Comparison of ENCODE assay signal across 8 cellular contexts in genomic region chr15:40124807-40125285, GRCh38. TPM values are rescaled to one million over a fixed set of nuclear protein-coding genes. Genes with fewer than 3 reads are reported as not detected.
DNase-seq lines count a peak whose midpoint lies in the region; ATAC-seq, FAIRE-seq and TF ChIP-seq lines count a peak whose summit lies in the region.
"Not testable (repeated sequence)": the region's sequence is repeated elsewhere in the genome, so short reads cannot be mapped to it uniquely, and the experiment has no call there.

No MANE protein-coding gene starts in this region.

- ATAC-seq in mucosa of descending colon: peak; percentile 81

- H3K4me3 Mint-ChIP-seq in MCF 10A (ENCODE audit: unreplicated experiment): not testable (repeated sequence)

- H3K4me1 ChIP-seq in HUES48 (ENCODE audit: control insufficient read depth, insufficient read depth, low read length): peaks cover 23% of the 10 kb centered on the region
- H3K4me1 ChIP-seq in iPS-20b (ENCODE audit: insufficient read depth, low read length); mucosa of descending colon (ENCODE audit: low read depth): not testable (repeated sequence)

- H3K27ac ChIP-seq in HUES48 (ENCODE audit: low read depth, low read length) (peak overlapping the region; percentile 51), VCaP (peak overlapping the region; percentile 11; the same call in 1 of the 2 replicates)
- not testable (repeated sequence) for H3K27ac ChIP-seq in iPS-20b (ENCODE audit: low read length)

- peak; percentile 7 for DNase-seq in DMS79 treated with DMSO at 0.1 percent for 48 hours (lab: John Stamatoyannopoulos, UW)
- DNase-seq in NCI-H345 (lab: John Stamatoyannopoulos, UW): peak; percentile 52
- DNase-seq in MCF 10A (ENCODE audit: unreplicated experiment); mucosa of descending colon; urothelium cell line (ENCODE audit: low spot score): not testable (repeated sequence)

- FAIRE-seq in urothelium cell line (lab: Jason Lieb, UNC): peak; percentile 94

- not testable (repeated sequence) for H3K9ac ChIP-seq in HUES48 (ENCODE audit: low read depth, low read length); iPS-20b (ENCODE audit: low read depth, low read length)

- BruUV-seq in MCF 10A (replicated peaks; lab: Mats Ljungman, UMichigan): not testable (repeated sequence)

- H3K36me3 ChIP-seq in HUES48 (ENCODE audit: control insufficient read depth, insufficient read depth, low read length); iPS-20b (ENCODE audit: insufficient read depth, low read depth, low read length); mucosa of descending colon (ENCODE audit: low read depth): not testable (repeated sequence)

- not testable (repeated sequence) for H3K36me3 Mint-ChIP-seq in MCF 10A (ENCODE audit: insufficient read depth, unreplicated experiment)

- not testable (repeated sequence) for H3K9me3 ChIP-seq in HUES48 (ENCODE audit: control insufficient read depth, insufficient read depth, low read length); iPS-20b (ENCODE audit: insufficient read depth, low read depth, low read length); mucosa of descending colon

- H3K27me3 ChIP-seq in HUES48 (ENCODE audit: control insufficient read depth, insufficient read depth, low read length); iPS-20b (ENCODE audit: insufficient read depth, low read length): not testable (repeated sequence)

- H3K27me3 Mint-ChIP-seq in MCF 10A (ENCODE audit: insufficient read depth, unreplicated experiment): peaks cover 26% of the 10 kb centered on the region

- H3K4me1 Mint-ChIP-seq in MCF 10A (ENCODE audit: insufficient read depth, unreplicated experiment): not testable (repeated sequence)

- H3K9me3 Mint-ChIP-seq in MCF 10A (ENCODE audit: unreplicated experiment): not testable (repeated sequence)

- H3K27ac Mint-ChIP-seq in MCF 10A (ENCODE audit: low read depth, unreplicated experiment): peak overlapping the region; percentile 28

- TF ChIP-seq CTCF in VCaP (conservative IDR thresholded peaks at IDR 0.05); MCF 10A (IDR thresholded peaks at IDR 0.05; ENCODE audit: unreplicated experiment); mucosa of descending colon (IDR thresholded peaks at IDR 0.05): not testable (repeated sequence)

- H3K4me3 ChIP-seq in HUES48 (ENCODE audit: low read depth, low read length): peak overlapping the region; percentile 32; the same call in 1 of the 2 replicates
- peak overlapping the region; percentile 18 for H3K4me3 ChIP-seq in iPS-20b (ENCODE audit: low read length)
- not testable (repeated sequence) for H3K4me3 ChIP-seq in mucosa of descending colon

- POLR2A ChIA-PET in MCF 10A (lab: Yijun Ruan, JAX): not testable (repeated sequence)

- intact Hi-C loops in MCF 10A (cut with micrococcal nuclease); mucosa of descending colon (cut with DNase I, micrococcal nuclease): not testable (repeated sequence)

- CTCF ChIA-PET in MCF 10A (lab: Yijun Ruan, JAX): interaction anchor here (2.3 kb wide), 1 partner anchor 20 kb away, joined by 11 read pairs; no protein-coding TSS in a partner anchor

RNA-seq across cellular contexts. Expression of gene BMF, which starts 16.2 kb away (rescaled TPM):
- total RNA-seq in MCF 10A (2022): 0.17 TPM in 1 of 2 replicates, not detected in the other
- 10 to 100 TPM; 12.6 to 32.1 (median 28.7) TPM for total RNA-seq in mucosa of descending colon

RNA-seq across cellular contexts. Expression of gene BUB1B, which starts 36.0 kb away (rescaled TPM):
- total RNA-seq in MCF 10A (2022): 24.4 and 30.9 TPM in 2 replicates
- total RNA-seq in mucosa of descending colon: 10 to 100 TPM in 1 of 3 donors, 1 to 10 TPM in 2; 5.0 to 13.6 (median 5.1) TPM

Comparison
In these comparisons a context has a peak if more than half of its experiments do, and no peak if none do; other contexts are left out.
1. RNA of gene BMF, which starts 16.2 kb away (total RNA-seq): 12.6 to 32.1 TPM in mucosa of descending colon; 0.17 TPM in MCF 10A; every median in the first group is over 10 times any median in the second.